In the genomic region with DNA sequence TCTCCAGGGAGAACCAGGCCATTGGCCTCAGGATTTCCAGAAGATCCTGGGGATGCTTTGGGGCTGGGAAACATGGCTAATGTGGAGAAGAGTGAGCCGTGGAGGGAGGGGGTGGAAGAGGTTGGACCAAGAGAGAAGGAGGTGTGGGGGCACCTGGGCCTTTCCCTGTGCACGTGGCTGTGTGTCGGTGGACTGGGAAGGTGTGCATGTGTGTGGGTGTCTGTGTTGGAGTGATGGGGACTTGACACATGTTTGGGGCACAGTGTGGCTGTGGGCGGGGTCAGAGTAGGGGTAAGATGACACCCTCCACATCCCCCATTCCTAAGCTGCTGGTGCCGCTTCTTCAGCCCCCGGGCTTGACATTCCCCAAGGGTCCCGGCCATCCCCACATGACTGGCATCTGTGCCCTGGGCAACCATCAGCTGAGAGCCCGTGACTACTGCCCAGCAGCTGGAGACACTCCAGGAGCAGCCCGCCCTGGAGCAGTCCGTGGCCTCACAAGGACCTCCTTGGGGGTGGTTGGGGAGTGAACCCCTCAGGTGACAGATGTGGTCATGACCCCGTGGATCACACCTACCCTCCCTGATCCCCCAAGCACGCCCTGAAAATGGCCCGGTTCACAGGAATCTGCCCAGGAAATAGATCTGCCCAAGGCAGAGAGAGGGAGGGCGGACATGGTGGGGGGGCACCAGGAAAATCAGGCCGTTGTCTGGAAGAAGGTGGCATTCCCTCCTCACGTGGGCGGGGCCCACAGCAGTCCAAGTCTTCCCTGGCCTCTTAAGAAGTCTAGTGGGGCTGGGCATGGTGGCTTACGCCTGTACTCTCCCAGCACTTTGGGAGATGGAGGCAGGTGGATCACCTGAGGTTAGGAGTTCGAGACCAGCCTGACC, we compare ENCODE assay signal across 14 cellular contexts. TPM values are rescaled to one million over a fixed set of nuclear protein-coding genes. Genes with fewer than 3 reads are reported as not detected.
"Had no signal": no experiment of that assay in that cellular context is flagged by ENCODE, and none has a peak within 500 bp of the region (broad histone marks: within the 10 kb centered on the region; RNA-seq: fewer than 3 reads in every experiment).

No MANE protein-coding gene starts in this region.

- H3K9me3 Mint-ChIP-seq: activated naive CD4-positive, alpha-beta T cell treated with anti-CD3 and anti-CD28 coated beads, Interleukin-2, amount 50 U/mL, for 24 hours; activated T-cell treated with anti-CD3 and anti-CD28 coated beads, Interleukin-2, amount 50 U/mL, for 24 hours; naive thymus-derived CD8-positive, alpha-beta T cell had no signal

- H3K27me3 Mint-ChIP-seq: activated CD8-positive, alpha-beta memory T cell treated with anti-CD3 and anti-CD28 coated beads, Interleukin-2, amount 10 ng/mL, durations not matched to agents 7 days and 5 days; activated naive CD4-positive, alpha-beta T cell treated with anti-CD3 and anti-CD28 coated beads, Interleukin-2, amount 50 U/mL, for 24 hours; activated T-cell treated with anti-CD3 and anti-CD28 coated beads, Interleukin-2, amount 50 U/mL, for 24 hours; naive thymus-derived CD8-positive, alpha-beta T cell had no signal

- H3K27ac Mint-ChIP-seq: activated CD8-positive, alpha-beta memory T cell treated with anti-CD3 and anti-CD28 coated beads, Interleukin-2, amount 10 ng/mL, durations not matched to agents 7 days and 5 days; activated naive CD4-positive, alpha-beta T cell treated with anti-CD3 and anti-CD28 coated beads, Interleukin-2, amount 50 U/mL, for 24 hours; activated T-cell treated with anti-CD3 and anti-CD28 coated beads, Interleukin-2, amount 50 U/mL, for 24 hours had no signal

- H3K27ac ChIP-seq: foreskin keratinocyte, stomach had no signal

- DNase-seq: activated CD4-positive, alpha-beta T cell treated with anti-CD3 and anti-CD28 coated beads, Interleukin-2, amount 50 U/mL, for 4 hours; activated CD4-positive, CD25-positive, alpha-beta regulatory T cell treated with anti-CD3 and anti-CD28 coated beads, Interleukin-2, amount 50 U/mL, for 72 hours; activated CD8-positive, alpha-beta memory T cell treated with anti-CD3 and anti-CD28 coated beads, Interleukin-2, amount 10 ng/mL, durations not matched to agents 7 days and 5 days; activated effector memory CD4-positive, alpha-beta T cell treated with Interleukin-2 at 50 U/mL for 16 hours; activated T-cell treated with anti-CD3 and anti-CD28 coated beads, Interleukin-2, amount 50 U/mL, for 24 hours; foreskin keratinocyte; mucosa of descending colon; naive thymus-derived CD8-positive, alpha-beta T cell; stimulated activated CD4-positive, alpha-beta T cell treated with anti-CD3 and anti-CD28 coated beads, Interleukin-4, amount 100 ng/mL, for 1 hour; stimulated activated CD8-positive, alpha-beta memory T cell treated with anti-CD3 and anti-CD28 coated beads, Interleukin-4, amount 100 ng/mL, for 48 hours; stomach; trophoblast cell had no signal

- H3K4me1 Mint-ChIP-seq: activated CD8-positive, alpha-beta memory T cell treated with anti-CD3 and anti-CD28 coated beads, Interleukin-2, amount 10 ng/mL, durations not matched to agents 7 days and 5 days; activated naive CD4-positive, alpha-beta T cell treated with anti-CD3 and anti-CD28 coated beads, Interleukin-2, amount 50 U/mL, for 24 hours had no signal

- H3K4me3 Mint-ChIP-seq: activated CD8-positive, alpha-beta memory T cell treated with anti-CD3 and anti-CD28 coated beads, Interleukin-2, amount 10 ng/mL, durations not matched to agents 7 days and 5 days; activated naive CD4-positive, alpha-beta T cell treated with anti-CD3 and anti-CD28 coated beads, Interleukin-2, amount 50 U/mL, for 24 hours; activated T-cell treated with anti-CD3 and anti-CD28 coated beads, Interleukin-2, amount 50 U/mL, for 24 hours; naive thymus-derived CD8-positive, alpha-beta T cell had no signal

- H3K36me3 Mint-ChIP-seq: activated CD8-positive, alpha-beta memory T cell treated with anti-CD3 and anti-CD28 coated beads, Interleukin-2, amount 10 ng/mL, durations not matched to agents 7 days and 5 days; activated naive CD4-positive, alpha-beta T cell treated with anti-CD3 and anti-CD28 coated beads, Interleukin-2, amount 50 U/mL, for 24 hours; naive thymus-derived CD8-positive, alpha-beta T cell had no signal

- ATAC-seq: activated CD8-positive, alpha-beta memory T cell treated with anti-CD3 and anti-CD28 coated beads, Interleukin-2, amount 10 ng/mL, durations not matched to agents 7 days and 5 days; foreskin keratinocyte; heart left ventricle; mucosa of descending colon; naive thymus-derived CD8-positive, alpha-beta T cell had no signal

- H3K27me3 ChIP-seq: foreskin keratinocyte, heart left ventricle, stomach had no signal

RNA-seq across cellular contexts. Expression of a gene that starts 34.8 kb away (rescaled TPM):
- polyA plus RNA-seq: naive thymus-derived CD8-positive, alpha-beta T cell had no signal
